Comparison of ENCODE assay signal across 18 cellular contexts in genomic region chr18:45249306-45249705, GRCh38.
DNase-seq lines count a peak whose midpoint lies in the region; ATAC-seq and TF ChIP-seq lines count a peak whose summit lies in the region.
"Had no signal": no experiment of that assay in that cellular context is flagged by ENCODE, and none has a peak within 500 bp of the region (broad histone marks: within the 10 kb centered on the region; RNA-seq: fewer than 3 reads in every experiment).

No MANE protein-coding gene starts in this region.

- H3K4me3 ChIP-seq in BJ (ENCODE audit: low read depth, low read length) (no peak overlapping the region), fibroblast of the aortic adventitia (ENCODE audit: low read depth, low read length) (no peak overlapping the region), sigmoid colon (no peak overlapping the region)

- CTCF ChIA-PET in BJ (lab: Yijun Ruan, JAX) = interaction anchor here (1.9 kb wide), 1 partner anchor 37 kb away, joined by 7 read pairs; no protein-coding TSS in a partner anchor

- ATAC-seq in SK-N-SH treated with all-trans-retinoic acid at 6 μM for 48 hours (peak; percentile 43), GM21723 (IDR thresholded peaks at IDR 0.05; ENCODE audit: unreplicated experiment) (no peak)
- ATAC-seq: naive thymus-derived CD4-positive, alpha-beta T cell had no signal

- peaks cover 0 to 63% (median 22%) of the 10 kb centered on the region in 4 donors for H3K4me1 ChIP-seq in sigmoid colon
- H3K4me1 ChIP-seq: BE2C had no signal

- no peak for TF ChIP-seq POLR2A in sigmoid colon (IDR thresholded peaks at IDR 0.05)

- no peak for TF ChIP-seq EP300 in sigmoid colon (IDR thresholded peaks at IDR 0.05)

- POLR2A ChIA-PET in BJ (lab: Charles Lee) = no interaction called here

- DNase-seq in BJ (ENCODE audit: low read depth) (peak; percentile 66), fibroblast of the aortic adventitia (ENCODE audit: low read depth) (peak; percentile 84), sigmoid colon (no peak), cerebellum (ENCODE audit: low spot score) (no peak), kidney glomerular epithelial cell (lab: John Stamatoyannopoulos, UW) (no peak), NOMO-1 treated with dmso at 0.1 percent for 144 hours (lab: John Stamatoyannopoulos, UW; ENCODE audit: unreplicated experiment) (no peak)
- DNase-seq: activated CD4-positive, alpha-beta T cell treated with anti-CD3 and anti-CD28 coated beads for 48 hours; activated naive CD4-positive, alpha-beta T cell treated with anti-CD3 and anti-CD28 coated beads, Interleukin-2, amount 10 ng/mL, durations not matched to agents 7 days and 5 days; BE2C; caudate nucleus; naive thymus-derived CD4-positive, alpha-beta T cell; NCI-H1436; NCI-H2227 treated with DMSO at 0.1 percent for 48 hours; NK-92 treated with Interleukin-12 subunit alpha and Interleukin-12 subunit beta, amount 100 ng/mL, for 24 hours; SHP77 treated with DMSO at 0.1 percent for 48 hours; stimulated activated CD4-positive, alpha-beta T cell treated with anti-CD3 and anti-CD28 coated beads, Interleukin-15, amount 100 ng/mL, for 24 hours had no signal

- TF ChIP-seq CTCF in BJ (IDR thresholded peaks at IDR 0.05; ENCODE audit: insufficient read depth, low read depth, low read length) (no peak), fibroblast of the aortic adventitia (IDR thresholded peaks at IDR 0.05; ENCODE audit: insufficient read depth, low read length) (no peak), sigmoid colon (IDR thresholded peaks at IDR 0.05) (no peak)

- intact Hi-C loops in sigmoid colon (cut with DNase I) = no loop called here

- H3K36me3 ChIP-seq in BJ (ENCODE audit: control insufficient read depth, insufficient read depth, low read length) (no peaks in the 10 kb centered on the region), sigmoid colon (no peaks in the 10 kb centered on the region)
- H3K36me3 ChIP-seq: BE2C had no signal

- no peaks in the 10 kb centered on the region for H3K27me3 ChIP-seq in BJ (ENCODE audit: control insufficient read depth, insufficient read depth, low read length)
- no peaks in the 10 kb centered on the region for H3K27me3 ChIP-seq in sigmoid colon
- H3K27me3 ChIP-seq: BE2C had no signal

- H3K27ac ChIP-seq in sigmoid colon = peak overlapping the region; percentile 56 to 86 (median 72)

- H3K9me3 ChIP-seq in sigmoid colon = no peaks in the 10 kb centered on the region
- H3K9me3 ChIP-seq: BE2C had no signal

- 83 to 85% methylated on average over 1 of the region's 1 CpG for WGBS in sigmoid colon, 2 donors

TF ChIP-seq in SK-N-SH treated with all-trans-retinoic acid at 6 μM for 48 hours, 23 proteins besides CTCF, POLR2A, EP300 and RAD21:
- TF ChIP-seq, protein P1, sequence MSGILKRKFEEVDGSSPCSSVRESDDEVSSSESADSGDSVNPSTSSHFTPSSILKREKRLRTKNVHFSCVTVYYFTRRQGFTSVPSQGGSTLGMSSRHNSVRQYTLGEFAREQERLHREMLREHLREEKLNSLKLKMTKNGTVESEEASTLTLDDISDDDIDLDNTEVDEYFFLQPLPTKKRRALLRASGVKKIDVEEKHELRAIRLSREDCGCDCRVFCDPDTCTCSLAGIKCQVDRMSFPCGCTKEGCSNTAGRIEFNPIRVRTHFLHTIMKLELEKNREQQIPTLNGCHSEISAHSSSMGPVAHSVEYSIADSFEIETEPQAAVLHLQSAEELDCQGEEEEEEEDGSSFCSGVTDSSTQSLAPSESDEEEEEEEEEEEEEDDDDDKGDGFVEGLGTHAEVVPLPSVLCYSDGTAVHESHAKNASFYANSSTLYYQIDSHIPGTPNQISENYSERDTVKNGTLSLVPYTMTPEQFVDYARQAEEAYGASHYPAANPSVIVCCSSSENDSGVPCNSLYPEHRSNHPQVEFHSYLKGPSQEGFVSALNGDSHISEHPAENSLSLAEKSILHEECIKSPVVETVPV (CRISPR knock-in tag; IDR thresholded peaks at IDR 0.05) = no peak
- TF ChIP-seq ARNTL (CRISPR knock-in tag; IDR thresholded peaks at IDR 0.05; ENCODE audit: borderline replicate concordance, low read depth) = no peak
- TF ChIP-seq RARB (CRISPR knock-in tag; IDR thresholded peaks at IDR 0.05) = no peak
- TF ChIP-seq ZC3H10 (CRISPR knock-in tag; IDR thresholded peaks at IDR 0.05) = no peak
- no peak for TF ChIP-seq ZFP3 (CRISPR knock-in tag; IDR thresholded peaks at IDR 0.05)
- no peak for TF ChIP-seq PATZ1 (CRISPR knock-in tag; IDR thresholded peaks at IDR 0.05; ENCODE audit: borderline replicate concordance)
- TF ChIP-seq OSR1 (CRISPR knock-in tag; IDR thresholded peaks at IDR 0.05) = no peak
- no peak for TF ChIP-seq ZNF565 (CRISPR knock-in tag; conservative IDR thresholded peaks at IDR 0.05; ENCODE audit: low read depth)
- no peak for TF ChIP-seq CSDC2 (CRISPR knock-in tag; IDR thresholded peaks at IDR 0.05)
- no peak for TF ChIP-seq BACH2 (CRISPR knock-in tag; IDR thresholded peaks at IDR 0.05; ENCODE audit: borderline replicate concordance)
- no peak for TF ChIP-seq TOX (CRISPR knock-in tag; IDR thresholded peaks at IDR 0.05; ENCODE audit: borderline replicate concordance)
- TF ChIP-seq, protein P2, sequence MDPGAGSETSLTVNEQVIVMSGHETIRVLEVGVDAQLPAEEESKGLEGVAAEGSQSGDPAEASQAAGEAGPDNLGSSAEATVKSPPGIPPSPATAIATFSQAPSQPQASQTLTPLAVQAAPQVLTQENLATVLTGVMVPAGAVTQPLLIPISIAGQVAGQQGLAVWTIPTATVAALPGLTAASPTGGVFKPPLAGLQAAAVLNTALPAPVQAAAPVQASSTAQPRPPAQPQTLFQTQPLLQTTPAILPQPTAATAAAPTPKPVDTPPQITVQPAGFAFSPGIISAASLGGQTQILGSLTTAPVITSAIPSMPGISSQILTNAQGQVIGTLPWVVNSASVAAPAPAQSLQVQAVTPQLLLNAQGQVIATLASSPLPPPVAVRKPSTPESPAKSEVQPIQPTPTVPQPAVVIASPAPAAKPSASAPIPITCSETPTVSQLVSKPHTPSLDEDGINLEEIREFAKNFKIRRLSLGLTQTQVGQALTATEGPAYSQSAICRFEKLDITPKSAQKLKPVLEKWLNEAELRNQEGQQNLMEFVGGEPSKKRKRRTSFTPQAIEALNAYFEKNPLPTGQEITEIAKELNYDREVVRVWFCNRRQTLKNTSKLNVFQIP (CRISPR knock-in tag; IDR thresholded peaks at IDR 0.05; ENCODE audit: borderline replicate concordance, low read depth) = no peak
- TF ChIP-seq GLIS3 (CRISPR knock-in tag; IDR thresholded peaks at IDR 0.05) = no peak
- no peak for TF ChIP-seq TCF4 (CRISPR knock-in tag; IDR thresholded peaks at IDR 0.05; ENCODE audit: borderline replicate concordance)
- no peak for TF ChIP-seq PPARA (CRISPR knock-in tag; IDR thresholded peaks at IDR 0.05; ENCODE audit: borderline replicate concordance)
- TF ChIP-seq ZNF70 (CRISPR knock-in tag; IDR thresholded peaks at IDR 0.05) = no peak
- TF ChIP-seq TSHZ2 (CRISPR knock-in tag; IDR thresholded peaks at IDR 0.05) = no peak
- no peak for TF ChIP-seq ZNF8 (CRISPR knock-in tag; IDR thresholded peaks at IDR 0.05)

Comparison
In these comparisons a context has a peak if more than half of its experiments do, and no peak if none do; other contexts are left out.
1. DNase-seq: peak in BJ (single experiment) and fibroblast of the aortic adventitia (single experiment); none in sigmoid colon (single experiment), cerebellum (single experiment), kidney glomerular epithelial cell (single experiment) and NOMO-1 treated with dmso at 0.1 percent for 144 hours (single experiment).